19 cellular contexts compared by ENCODE assay signal in the genomic region with DNA sequence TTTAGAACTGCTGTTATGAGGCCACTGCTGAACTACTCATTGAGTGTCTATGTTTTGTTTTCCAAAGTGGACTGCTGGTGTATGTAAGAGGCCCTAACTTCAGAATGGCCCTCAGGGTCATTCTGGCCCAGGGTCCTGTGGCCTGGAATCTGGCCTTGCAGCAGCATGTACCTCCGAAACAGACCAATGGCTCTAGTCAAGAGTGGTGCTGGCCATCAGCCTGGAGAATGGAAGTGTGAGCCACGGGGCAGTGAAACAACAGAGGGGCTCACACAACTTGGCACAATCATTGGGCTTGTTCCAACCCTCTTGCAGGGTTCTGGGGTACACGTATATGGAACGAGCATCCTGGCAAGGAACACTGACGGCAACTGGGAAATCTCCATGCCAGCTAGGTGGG. TPM values are rescaled to one million over a fixed set of nuclear protein-coding genes. Genes with fewer than 3 reads are reported as not detected.
DNase-seq lines count a peak whose midpoint lies in the region; ATAC-seq and TF ChIP-seq lines count a peak whose summit lies in the region.
"Had no signal": no experiment of that assay in that cellular context is flagged by ENCODE, and none has a peak within 500 bp of the region (broad histone marks: within the 10 kb centered on the region; RNA-seq: fewer than 3 reads in every experiment).

No MANE protein-coding gene starts in this region.

- WGBS in spleen, 5 donors, result 85 to 95% (median 93%) methylated on average over 3 to 5 of the region's 5 CpGs

- H3K9ac ChIP-seq in BLaER1, result no peak overlapping the region
- H3K9ac ChIP-seq in BLaER1 treated with 17β-estradiol and CSF1 and Interleukin-3, amounts not matched to agents 10 nM and 100 nM, result no peak overlapping the region

- no peaks in the 10 kb centered on the region for H4K20me1 ChIP-seq in BLaER1
- no peaks in the 10 kb centered on the region for H4K20me1 ChIP-seq in BLaER1 treated with 17β-estradiol and CSF1 and Interleukin-3, amounts not matched to agents 10 nM and 100 nM

- TF ChIP-seq CTCF in lower lobe of right lung (IDR thresholded peaks at IDR 0.05), result no peak
- TF ChIP-seq CTCF in spleen (IDR thresholded peaks at IDR 0.05 in 8 of 11, conservative IDR thresholded peaks at IDR 0.05 in 3 of 11), result no peak

- no peaks in the 10 kb centered on the region for H3K9me3 ChIP-seq in BLaER1
- H3K9me3 ChIP-seq in BLaER1 treated with 17β-estradiol and CSF1 and Interleukin-3, amounts not matched to agents 10 nM and 100 nM (replicated peaks in 1 of 11), result no peaks in the 10 kb centered on the region
- no peaks in the 10 kb centered on the region for H3K9me3 ChIP-seq in lower lobe of right lung
- no peaks in the 10 kb centered on the region for H3K9me3 ChIP-seq in spleen
- H3K9me3 ChIP-seq: BE2C had no signal

- H3K27me3 ChIP-seq in BLaER1, result no peaks in the 10 kb centered on the region
- no peaks in the 10 kb centered on the region for H3K27me3 ChIP-seq in BLaER1 treated with 17β-estradiol and CSF1 and Interleukin-3, amounts not matched to agents 10 nM and 100 nM
- H3K27me3 ChIP-seq in lower lobe of right lung (ENCODE audit: low read depth), result no peaks in the 10 kb centered on the region
- no peaks in the 10 kb centered on the region for H3K27me3 ChIP-seq in spleen (replicated peaks in 1 of 7)
- H3K27me3 ChIP-seq: BE2C had no signal

- intact Hi-C loops in lower lobe of right lung (cut with DNase I) (no loop called here), spleen (cut with DNase I; ENCODE audit: low total_unique reads) (no loop called here)

- no peak for ATAC-seq in lower lobe of right lung
- ATAC-seq: HCT116 had no signal

- no peak for TF ChIP-seq POLR2A in spleen (IDR thresholded peaks at IDR 0.05)

- H3K27ac ChIP-seq in BLaER1 (no peak overlapping the region), lower lobe of right lung (no peak overlapping the region), spleen (no peak overlapping the region)
- no peak overlapping the region for H3K27ac ChIP-seq in BLaER1 treated with 17β-estradiol and CSF1 and Interleukin-3, amounts not matched to agents 10 nM and 100 nM

- DNase-seq in lower lobe of right lung (peak; percentile 19), spleen (peak; percentile 28), SW480 (ENCODE audit: low spot score) (no peak), DMS53 (lab: John Stamatoyannopoulos, UW) (no peak), RPMI8226 (no peak)
- DNase-seq: ACHN; BE2C; CD4-positive, alpha-beta memory T cell; DMS153; DMS79 treated with DMSO at 0.1 percent for 48 hours; GF-D8; GOT3; H7; HFFc6 had no signal

- peak overlapping the region; percentile 60 for H3K4me2 ChIP-seq in BLaER1
- H3K4me2 ChIP-seq in BLaER1 treated with 17β-estradiol and CSF1 and Interleukin-3, amounts not matched to agents 10 nM and 100 nM, result peak overlapping the region in 8 of 11 experiments; percentile 37 to 65 (median 50); a peak in 16 of 22 replicates

- no peak overlapping the region for H3K4me3 ChIP-seq in BLaER1
- H3K4me3 ChIP-seq in BLaER1 treated with 17β-estradiol and CSF1 and Interleukin-3, amounts not matched to agents 10 nM and 100 nM, result no peak overlapping the region
- H3K4me3 ChIP-seq in lower lobe of right lung, result no peak overlapping the region
- no peak overlapping the region for H3K4me3 ChIP-seq in spleen

- H3K36me3 ChIP-seq in BLaER1, result no peaks in the 10 kb centered on the region; the same call in 1 of the 2 replicates
- no peaks in the 10 kb centered on the region for H3K36me3 ChIP-seq in BLaER1 treated with 17β-estradiol and CSF1 and Interleukin-3, amounts not matched to agents 10 nM and 100 nM
- H3K36me3 ChIP-seq in lower lobe of right lung, result no peaks in the 10 kb centered on the region
- peaks cover 0 to 7% (median 0%) of the 10 kb centered on the region in 6 donors for H3K36me3 ChIP-seq in spleen
- H3K36me3 ChIP-seq: BE2C had no signal

- peaks cover 69% of the 10 kb centered on the region for H3K4me1 ChIP-seq in BLaER1
- peaks cover 7 to 66% (median 44%) of the 10 kb centered on the region in 10 experiments; a peak in 17 of 20 replicates for H3K4me1 ChIP-seq in BLaER1 treated with 17β-estradiol and CSF1 and Interleukin-3, amounts not matched to agents 10 nM and 100 nM
- no peaks in the 10 kb centered on the region for H3K4me1 ChIP-seq in lower lobe of right lung
- no peaks in the 10 kb centered on the region for H3K4me1 ChIP-seq in spleen
- H3K4me1 ChIP-seq: BE2C had no signal

RNA-seq across cellular contexts. Expression of a gene that starts 40.5 kb away (rescaled TPM):
- total RNA-seq in lower lobe of right lung (0.24 TPM), spleen (1 to 10 TPM in 1 of 7 donors, under 1 TPM in 3, not detected in 3; 0.17 to 1.2 (median 0.48) TPM)
- polyA plus RNA-seq in spleen, result under 1 TPM; 0.02 to 0.06 (median 0.02) TPM
- polyA plus RNA-seq: CD14-positive monocyte; CD4-positive, alpha-beta memory T cell; IgD-negative memory B cell had no signal

Comparison
In these comparisons a context has a peak if more than half of its experiments do, and no peak if none do; other contexts are left out.
1. DNase-seq: peak in lower lobe of right lung (single experiment) and spleen (single experiment); none in SW480 (single experiment), DMS53 (single experiment) and RPMI8226 (single experiment).